In genomic region chrX:97498093-97498492, GRCh38 we compare ENCODE assay signal across 24 cellular contexts.
DNase-seq lines count a peak whose midpoint lies in the region; ATAC-seq and TF ChIP-seq lines count a peak whose summit lies in the region.
"Had no signal": no experiment of that assay in that cellular context is flagged by ENCODE, and none has a peak within 500 bp of the region (broad histone marks: within the 10 kb centered on the region; RNA-seq: fewer than 3 reads in every experiment).

No MANE protein-coding gene starts in this region.

- no peaks in the 10 kb centered on the region for H3K79me2 ChIP-seq in Karpas-422 (ENCODE audit: low read length)

- H3K4me3 ChIP-seq in Karpas-422 (ENCODE audit: low read length), result no peak overlapping the region
- no peak overlapping the region for H3K4me3 ChIP-seq in lower leg skin (ENCODE audit: low read depth, poor library complexity, severe bottlenecking)
- H3K4me3 ChIP-seq: heart right ventricle, lung, MG63 had no signal

- no peaks in the 10 kb centered on the region for H3K27me3 ChIP-seq in Karpas-422 (ENCODE audit: low read length)
- H3K27me3 ChIP-seq: heart right ventricle, MG63 had no signal

- no peaks in the 10 kb centered on the region for H3K36me3 ChIP-seq in Karpas-422 (ENCODE audit: insufficient read depth, low read length)
- H3K36me3 ChIP-seq: heart right ventricle, MG63 had no signal

- intact Hi-C loops in cardiac septum (cut with DNase I) (no loop called here), lower leg skin (cut with DNase I; ENCODE audit: low total_unique reads) (no loop called here)

- H3K9ac ChIP-seq in Karpas-422 (ENCODE audit: low read length), result no peak overlapping the region

- H3K4me1 Mint-ChIP-seq in naive B cell, result peaks cover 10 to 16% (median 14%) of the 10 kb centered on the region in 3 donors

- peak; percentile 33 for ATAC-seq in GM18519 (IDR thresholded peaks at IDR 0.05; ENCODE audit: low FRiP score, unreplicated experiment)
- peak; percentile 37 for ATAC-seq in GM21529 (IDR thresholded peaks at IDR 0.05; ENCODE audit: unreplicated experiment)
- ATAC-seq in naive B cell (ENCODE audit: low read depth in 2 of 2), result peak; percentile 55 to 67
- ATAC-seq: activated T-cell treated with anti-CD3 and anti-CD28 coated beads, Interleukin-2, amount 50 U/mL, for 72 hours; heart right ventricle; natural killer cell treated with Interleukin-12 subunit alpha and Interleukin-12 subunit beta and Interleukin-15 and Interleukin-18, amount 100 ng/mL, for 72 hours had no signal

- H3K9me3 ChIP-seq in Karpas-422 (ENCODE audit: low read length), result no peaks in the 10 kb centered on the region
- H3K9me3 ChIP-seq: MG63 had no signal

- no peaks in the 10 kb centered on the region for H3K27me3 Mint-ChIP-seq in naive B cell

- no peaks in the 10 kb centered on the region for H3K9me2 ChIP-seq in Karpas-422 (replicated peaks; ENCODE audit: insufficient read depth, low read length)

- H4K20me1 ChIP-seq in Karpas-422 (ENCODE audit: insufficient read depth, low read depth, low read length), result no peaks in the 10 kb centered on the region

- WGBS in lower leg skin, 2 donors, result 74 to 80% methylated on average over 2 of the region's 2 CpGs

- peak overlapping the region in 2 of 6 donors; percentile 1 to 30 for H3K27ac Mint-ChIP-seq in naive B cell
- H3K27ac Mint-ChIP-seq: activated T-cell treated with anti-CD3 and anti-CD28 coated beads, Interleukin-2, amount 50 U/mL, for 72 hours; natural killer cell treated with Interleukin-12 subunit alpha and Interleukin-12 subunit beta and Interleukin-15 and Interleukin-18, amount 100 ng/mL, for 72 hours had no signal

- no peak for TF ChIP-seq POLR2A in lower leg skin (IDR thresholded peaks at IDR 0.05)

- DNase-seq in Karpas-422 (peak; percentile 46), naive B cell (no peak), cardiac septum (ENCODE audit: low spot score) (no peak), NCI-H226 (no peak), lower leg skin (ENCODE audit: low spot score in 2 of 2) (no peak)
- DNase-seq: activated naive CD4-positive, alpha-beta T cell; activated T-cell treated with anti-CD3 and anti-CD28 coated beads, Interleukin-2, amount 50 U/mL, for 72 hours; Calu3; DND-41; effector CD8-positive, alpha-beta T cell; foreskin fibroblast; heart right ventricle; kidney glomerular epithelial cell; MG63; NCI-H1417 treated with DMSO at 0.1 percent for 48 hours; SHP77; stimulated activated CD4-positive, alpha-beta T cell treated with anti-CD3 and anti-CD28 coated beads, Interleukin-15, amount 100 ng/mL, for 24 hours; stimulated activated naive CD4-positive, alpha-beta T cell treated with Interleukin-2 at 50 U/mL for 16 hours; T1000 had no signal

- H3K36me3 Mint-ChIP-seq in naive B cell, result no peaks in the 10 kb centered on the region
- H3K36me3 Mint-ChIP-seq: natural killer cell treated with Interleukin-12 subunit alpha and Interleukin-12 subunit beta and Interleukin-15 and Interleukin-18, amount 100 ng/mL, for 72 hours had no signal

- peak overlapping the region in 3 of 8 donors; percentile 23 to 62 (median 28) for H3K4me3 Mint-ChIP-seq in naive B cell
- H3K4me3 Mint-ChIP-seq: activated T-cell treated with anti-CD3 and anti-CD28 coated beads, Interleukin-2, amount 50 U/mL, for 72 hours; CD14-positive monocyte; natural killer cell treated with Interleukin-12 subunit alpha and Interleukin-12 subunit beta and Interleukin-15 and Interleukin-18, amount 100 ng/mL, for 72 hours had no signal

- H3K4me1 ChIP-seq in Karpas-422 (ENCODE audit: low read length), result peaks cover 26% of the 10 kb centered on the region
- H3K4me1 ChIP-seq: heart right ventricle had no signal

- no peaks in the 10 kb centered on the region for H3K9me3 Mint-ChIP-seq in naive B cell
- H3K9me3 Mint-ChIP-seq: activated T-cell treated with anti-CD3 and anti-CD28 coated beads, Interleukin-2, amount 50 U/mL, for 72 hours; CD14-positive monocyte; natural killer cell treated with Interleukin-12 subunit alpha and Interleukin-12 subunit beta and Interleukin-15 and Interleukin-18, amount 100 ng/mL, for 72 hours had no signal

- H3K27ac ChIP-seq in Karpas-422 (ENCODE audit: low read length), result peak overlapping the region; percentile 43
- H3K27ac ChIP-seq: heart right ventricle had no signal

- TF ChIP-seq CTCF in lower leg skin (IDR thresholded peaks at IDR 0.05), result no peak

- H2AFZ ChIP-seq in Karpas-422 (ENCODE audit: low read length), result peak overlapping the region; percentile 35

- peak overlapping the region; percentile 45 for H3K4me2 ChIP-seq in Karpas-422 (ENCODE audit: low read depth, low read length, poor library complexity, severe bottlenecking)
